27 cellular contexts compared by ENCODE assay signal in genomic region chr14:51495319-51495718, GRCh38.
"Had no signal": no experiment of that assay in that cellular context is flagged by ENCODE, and none has a peak within 500 bp of the region (broad histone marks: within the 10 kb centered on the region; RNA-seq: fewer than 3 reads in every experiment).

No MANE protein-coding gene starts in this region.

- DNase-seq: colonic mucosa; effector memory CD4-positive, alpha-beta T cell; foreskin fibroblast; heart right ventricle; hippocampal formation; left cardiac atrium; left lung; mesendoderm; midbrain; naive thymus-derived CD4-positive, alpha-beta T cell; stimulated activated CD4-positive, alpha-beta T cell treated with anti-CD3 and anti-CD28 coated beads, Interleukin-12 subunit alpha, Interleukin-12 subunit beta, amount 100 ng/mL, for 4 hours; stimulated activated CD4-positive, alpha-beta T cell treated with anti-CD3 and anti-CD28 coated beads, Interleukin-1b, Interleukin-23, amount 100 ng/mL, for 48 hours; stimulated activated CD4-positive, alpha-beta T cell treated with anti-CD3 and anti-CD28 coated beads, Interleukin-4, amount 100 ng/mL, for 1 hour; stimulated activated CD8-positive, alpha-beta memory T cell treated with anti-CD3 and anti-CD28 coated beads, Interleukin-4, amount 100 ng/mL, for 48 hours; stimulated activated naive CD4-positive, alpha-beta T cell; stimulated activated naive CD8-positive, alpha-beta T cell treated with anti-CD3 and anti-CD28 coated beads, Interleukin-15, amount 100 ng/mL, for 72 hours; transverse colon; upper lobe of right lung; uterus had no signal

- H3K4me3 ChIP-seq: colonic mucosa, gastroesophageal sphincter, heart right ventricle, left lung, neural progenitor cell, smooth muscle cell, suprapubic skin, transverse colon, upper lobe of right lung, uterus had no signal

- ATAC-seq: esophagus mucosa; gastroesophageal sphincter; heart right ventricle; left cardiac atrium; left lung; naive thymus-derived CD4-positive, alpha-beta T cell; sciatic nerve; stimulated activated naive CD8-positive, alpha-beta T cell treated with anti-CD3 and anti-CD28 coated beads, Interleukin-15, amount 100 ng/mL, for 72 hours; upper lobe of right lung had no signal

- H3K27me3 ChIP-seq: colonic mucosa, gastroesophageal sphincter, heart right ventricle, left lung, neural progenitor cell, suprapubic skin, transverse colon, upper lobe of right lung, uterus had no signal

- H2AFZ ChIP-seq: neural progenitor cell, parathyroid adenoma had no signal

- H3K9ac ChIP-seq: neural progenitor cell, parathyroid adenoma had no signal

- FAIRE-seq: islet of Langerhans had no signal

- H3K79me2 ChIP-seq: parathyroid adenoma had no signal

- H3K4me2 ChIP-seq: neural progenitor cell, smooth muscle cell had no signal

- H3K4me1 ChIP-seq: colonic mucosa, heart right ventricle, left lung, neural progenitor cell, parathyroid adenoma, upper lobe of right lung, uterus had no signal

- H3K36me3 ChIP-seq: colonic mucosa, gastroesophageal sphincter, heart right ventricle, left lung, neural progenitor cell, suprapubic skin, transverse colon, upper lobe of right lung, uterus had no signal

- H3K9me3 ChIP-seq: colonic mucosa, suprapubic skin, transverse colon, upper lobe of right lung, uterus had no signal

- H3K27ac ChIP-seq: colonic mucosa, gastroesophageal sphincter, heart right ventricle, left lung, neural progenitor cell, parathyroid adenoma, suprapubic skin, transverse colon, upper lobe of right lung, uterus had no signal
